Comparison of ENCODE assay signal across 11 cellular contexts in genomic region chr15:78170848-78171773, GRCh38. TPM values are rescaled to one million over a fixed set of nuclear protein-coding genes. Genes with fewer than 3 reads are reported as not detected.
DNase-seq lines count a peak whose midpoint lies in the region; ATAC-seq, FAIRE-seq and TF ChIP-seq lines count a peak whose summit lies in the region.
"Had no signal": no experiment of that assay in that cellular context is flagged by ENCODE, and none has a peak within 500 bp of the region (broad histone marks: within the 10 kb centered on the region; RNA-seq: fewer than 3 reads in every experiment).

No MANE protein-coding gene starts in this region.

- no peaks in the 10 kb centered on the region for H3K4me1 ChIP-seq in cardiac muscle cell (ENCODE audit: low read depth)

- H3K4me3 ChIP-seq in cardiac muscle cell, result no peak overlapping the region
- H3K4me3 ChIP-seq in MG63, result no peak overlapping the region

- H3K27ac ChIP-seq in cardiac muscle cell, result peak overlapping the region; percentile 48

- no peak for TF ChIP-seq POLR2A in GM12891 (IDR thresholded peaks at IDR 0.05; ENCODE audit: low read depth, low read length)

- FAIRE-seq in GM12891 (lab: Jason Lieb, UNC), result peak; percentile 79
- FAIRE-seq: keratinocyte had no signal

- TF ChIP-seq CTCF in cardiac muscle cell (IDR thresholded peaks at IDR 0.05; ENCODE audit: low read depth, low read length), result no peak

- no peaks in the 10 kb centered on the region for H3K9me3 ChIP-seq in cardiac muscle cell (ENCODE audit: low read depth)
- H3K9me3 ChIP-seq in MG63, result no peaks in the 10 kb centered on the region; the same call in 1 of the 2 replicates

- H3K27me3 ChIP-seq in cardiac muscle cell, result no peaks in the 10 kb centered on the region
- H3K27me3 ChIP-seq in MG63, result no peaks in the 10 kb centered on the region

- DNase-seq in GM12891 (ENCODE audit: insufficient read length, low spot score) (no peak), cardiac muscle cell (ENCODE audit: low read depth in 1 of 2, low spot score in 1 of 2) (no peak), MG63 (no peak), NCI-H526 treated with DMSO at 0.1 percent for 48 hours (lab: John Stamatoyannopoulos, UW) (no peak), H4 (ENCODE audit: low spot score) (no peak), NCI-H2196 treated with DMSO at 0.1 percent for 48 hours (lab: John Stamatoyannopoulos, UW; ENCODE audit: unreplicated experiment) (no peak)
- DNase-seq: endodermal cell had no signal

- H3K36me3 ChIP-seq in cardiac muscle cell (peaks cover 51% of the 10 kb centered on the region), MG63 (peaks cover 55% of the 10 kb centered on the region)

- ATAC-seq in GM21423 (IDR thresholded peaks at IDR 0.05; ENCODE audit: unreplicated experiment) (peak; percentile 57), HG03378 (IDR thresholded peaks at IDR 0.05; ENCODE audit: unreplicated experiment) (peak; percentile 65)
- ATAC-seq: Panc1 had no signal

TF ChIP-seq in GM12891, 5 proteins besides CTCF, POLR2A, EP300 and RAD21:
- TF ChIP-seq PAX5 (IDR thresholded peaks at IDR 0.05; ENCODE audit: insufficient read depth, low read length, severe bottlenecking), result no peak
- TF ChIP-seq SPI1 (IDR thresholded peaks at IDR 0.05; ENCODE audit: low read depth, low read length), result peak; percentile 94

RNA-seq across cellular contexts. Expression of gene IDH3A, which starts 21.9 kb away (rescaled TPM):
- polyA plus RNA-seq in GM12891 (2012; ENCODE audit: low read depth, missing spikeins), result 144 TPM
- total RNA-seq in cardiac muscle cell, result 63.1 and 80.6 TPM in 2 replicates
- 79.4 and 113 TPM in 2 replicates for polyA plus RNA-seq in cardiac muscle cell
- total RNA-seq in MG63 (2014; rRNA removed; shearing (Covaris generic); ENCODE audit: low replicate concordance), result 67.3 and 87.9 TPM in 2 replicates
- total RNA-seq in H4 (2014; rRNA removed; shearing (Covaris generic)), result 77.3 and 101 TPM in 2 replicates

RNA-seq across cellular contexts. Expression of gene CIB2, which starts 39.9 kb away (rescaled TPM):
- polyA plus RNA-seq in GM12891 (2012; ENCODE audit: low read depth, missing spikeins), result 1.8 TPM
- total RNA-seq in cardiac muscle cell, result 62.7 and 63.4 TPM in 2 replicates
- polyA plus RNA-seq in cardiac muscle cell, result 59.9 and 72.6 TPM in 2 replicates
- 4.0 and 8.0 TPM in 2 replicates for total RNA-seq in MG63 (2014; rRNA removed; shearing (Covaris generic); ENCODE audit: low replicate concordance)
- 1.1 TPM in 1 of 2 replicates, not detected in the other for total RNA-seq in H4 (2014; rRNA removed; shearing (Covaris generic))
